Comparison of ENCODE assay signal across 8 cellular contexts in genomic region chr22:20128902-20129746, GRCh38. TPM values are rescaled to one million over a fixed set of nuclear protein-coding genes. Genes with fewer than 3 reads are reported as not detected.
DNase-seq lines count a peak whose midpoint lies in the region; ATAC-seq and TF ChIP-seq lines count a peak whose summit lies in the region.

No MANE protein-coding gene starts in this region.

- no peak for ATAC-seq in natural killer cell
- ATAC-seq in natural killer cell treated with Interleukin-12 subunit alpha and Interleukin-12 subunit beta and Interleukin-15 and Interleukin-18, amount 100 ng/mL, for 72 hours: no peak
- ATAC-seq in activated naive CD8-positive, alpha-beta T cell treated with anti-CD3 and anti-CD28 coated beads, Interleukin-2, amount 50 U/mL, for 24 hours: peak; percentile 29
- peak; percentile 43 to 63 (median 58) for ATAC-seq in right lobe of liver
- ATAC-seq in lower lobe of right lung: no peak

- no peaks in the 10 kb centered on the region for H3K27me3 ChIP-seq in right lobe of liver
- H3K27me3 ChIP-seq in lower lobe of right lung (ENCODE audit: low read depth): no peaks in the 10 kb centered on the region
- H3K27me3 ChIP-seq in tibial artery: no peaks in the 10 kb centered on the region

- CTCF ChIA-PET in RWPE1 (lab: Yijun Ruan, JAX): interaction anchor here (0.6 kb wide), 1 partner anchor 174 kb away, joined by 3 read pairs; no protein-coding TSS in a partner anchor

- H3K9me3 Mint-ChIP-seq in natural killer cell: no peaks in the 10 kb centered on the region
- no peaks in the 10 kb centered on the region for H3K9me3 Mint-ChIP-seq in natural killer cell treated with Interleukin-12 subunit alpha and Interleukin-12 subunit beta and Interleukin-15 and Interleukin-18, amount 100 ng/mL, for 72 hours
- no peaks in the 10 kb centered on the region for H3K9me3 Mint-ChIP-seq in activated naive CD8-positive, alpha-beta T cell treated with anti-CD3 and anti-CD28 coated beads, Interleukin-2, amount 50 U/mL, for 24 hours

- H3K27me3 Mint-ChIP-seq in natural killer cell (ENCODE audit: low read depth in 2 of 2): no peaks in the 10 kb centered on the region
- H3K27me3 Mint-ChIP-seq in natural killer cell treated with Interleukin-12 subunit alpha and Interleukin-12 subunit beta and Interleukin-15 and Interleukin-18, amount 100 ng/mL, for 72 hours: no peaks in the 10 kb centered on the region
- H3K27me3 Mint-ChIP-seq in activated naive CD8-positive, alpha-beta T cell treated with anti-CD3 and anti-CD28 coated beads, Interleukin-2, amount 50 U/mL, for 24 hours: no peaks in the 10 kb centered on the region

- H3K4me1 Mint-ChIP-seq in natural killer cell: peaks cover 2 to 27% of the 10 kb centered on the region in 2 donors
- peaks cover 0 to 7% of the 10 kb centered on the region in 2 donors for H3K4me1 Mint-ChIP-seq in natural killer cell treated with Interleukin-12 subunit alpha and Interleukin-12 subunit beta and Interleukin-15 and Interleukin-18, amount 100 ng/mL, for 72 hours (ENCODE audit: low read depth in 2 of 2)
- H3K4me1 Mint-ChIP-seq in activated naive CD8-positive, alpha-beta T cell treated with anti-CD3 and anti-CD28 coated beads, Interleukin-2, amount 50 U/mL, for 24 hours: peaks cover 37% of the 10 kb centered on the region

- POLR2A ChIA-PET in RWPE1 (lab: Yijun Ruan, JAX; ENCODE audit: low non-redundant PET): no interaction called here

- intact Hi-C loops in natural killer cell (cut with micrococcal nuclease): loop anchor here (5.0 kb wide), 1 partner anchor 157 kb away; no protein-coding TSS in a partner anchor
- intact Hi-C loops in right lobe of liver (cut with DNase I): no loop called here
- intact Hi-C loops in lower lobe of right lung (cut with DNase I): no loop called here
- intact Hi-C loops in tibial artery (cut with DNase I; ENCODE audit: low total_unique reads): no loop called here

- H3K4me3 Mint-ChIP-seq in natural killer cell: peak overlapping the region; percentile 53
- H3K4me3 Mint-ChIP-seq in natural killer cell treated with Interleukin-12 subunit alpha and Interleukin-12 subunit beta and Interleukin-15 and Interleukin-18, amount 100 ng/mL, for 72 hours: no peak overlapping the region
- H3K4me3 Mint-ChIP-seq in activated naive CD8-positive, alpha-beta T cell treated with anti-CD3 and anti-CD28 coated beads, Interleukin-2, amount 50 U/mL, for 24 hours: no peak overlapping the region

- WGBS in right lobe of liver (ENCODE audit: insufficient coverage, low coverage, low lambda C conversion rate, missing lambda C conversion rate): 0% methylated on average over 6 of the region's 18 CpGs

- H3K36me3 ChIP-seq in right lobe of liver (no peaks in the 10 kb centered on the region), lower lobe of right lung (peaks cover 33% of the 10 kb centered on the region), tibial artery (peaks cover 19 to 38% (median 23%) of the 10 kb centered on the region in 3 donors)

- H3K4me1 ChIP-seq in right lobe of liver: peaks cover 0 to 52% (median 27%) of the 10 kb centered on the region in 4 donors
- peaks cover 25% of the 10 kb centered on the region for H3K4me1 ChIP-seq in lower lobe of right lung
- peaks cover 0 to 42% (median 28%) of the 10 kb centered on the region in 4 donors for H3K4me1 ChIP-seq in tibial artery

- H3K9me3 ChIP-seq in right lobe of liver (no peaks in the 10 kb centered on the region), lower lobe of right lung (no peaks in the 10 kb centered on the region), tibial artery (no peaks in the 10 kb centered on the region)

- no peaks in the 10 kb centered on the region for H3K36me3 Mint-ChIP-seq in natural killer cell
- no peaks in the 10 kb centered on the region for H3K36me3 Mint-ChIP-seq in natural killer cell treated with Interleukin-12 subunit alpha and Interleukin-12 subunit beta and Interleukin-15 and Interleukin-18, amount 100 ng/mL, for 72 hours
- peaks cover 21% of the 10 kb centered on the region for H3K36me3 Mint-ChIP-seq in activated naive CD8-positive, alpha-beta T cell treated with anti-CD3 and anti-CD28 coated beads, Interleukin-2, amount 50 U/mL, for 24 hours (ENCODE audit: low read depth)

- DNase-seq in natural killer cell (no peak), RWPE1 (ENCODE audit: low spot score) (no peak), right lobe of liver (peak; percentile 65 to 90 (median 90)), lower lobe of right lung (no peak), NOMO-1 treated with dmso at 0.1 percent for 144 hours (lab: John Stamatoyannopoulos, UW; ENCODE audit: unreplicated experiment) (no peak), tibial artery (no peak)
- DNase-seq in natural killer cell treated with Interleukin-12 subunit alpha and Interleukin-12 subunit beta and Interleukin-15 and Interleukin-18, amount 100 ng/mL, for 72 hours (ENCODE audit: low spot score): no peak
- peak; percentile 57 for DNase-seq in activated naive CD8-positive, alpha-beta T cell treated with anti-CD3 and anti-CD28 coated beads, Interleukin-2, amount 50 U/mL, for 24 hours

- H3K27ac ChIP-seq in RWPE1 (peak overlapping the region; percentile 86), right lobe of liver (peak overlapping the region in 2 of 3 donors; percentile 39 to 58), lower lobe of right lung (no peak overlapping the region), tibial artery (peak overlapping the region in 1 of 2 donors; percentile 89)

- H3K27ac Mint-ChIP-seq in natural killer cell: no peak overlapping the region
- no peak overlapping the region for H3K27ac Mint-ChIP-seq in natural killer cell treated with Interleukin-12 subunit alpha and Interleukin-12 subunit beta and Interleukin-15 and Interleukin-18, amount 100 ng/mL, for 72 hours
- H3K27ac Mint-ChIP-seq in activated naive CD8-positive, alpha-beta T cell treated with anti-CD3 and anti-CD28 coated beads, Interleukin-2, amount 50 U/mL, for 24 hours: no peak overlapping the region

- TF ChIP-seq CTCF in natural killer cell (IDR thresholded peaks at IDR 0.05) (peak; percentile 12), RWPE1 (conservative IDR thresholded peaks at IDR 0.05; ENCODE audit: low read depth) (0 out of 2 replicates have a peak, but pooled peaks have one; percentile 14), right lobe of liver (IDR thresholded peaks at IDR 0.05) (peak; percentile 44 to 59 (median 50)), lower lobe of right lung (IDR thresholded peaks at IDR 0.05) (no peak), tibial artery (IDR thresholded peaks at IDR 0.05) (no peak)

- no peak for TF ChIP-seq POLR2A in right lobe of liver (IDR thresholded peaks at IDR 0.05)

- H3K4me3 ChIP-seq in right lobe of liver: no peak overlapping the region
- no peak overlapping the region for H3K4me3 ChIP-seq in lower lobe of right lung
- H3K4me3 ChIP-seq in tibial artery: no peak overlapping the region

RNA-seq across cellular contexts. Expression of gene ZDHHC8, which starts 2.5 kb away (rescaled TPM):
- total RNA-seq in natural killer cell (10 to 100 TPM; 64.0 to 75.6 (median 65.3) TPM), right lobe of liver (10 to 100 TPM; 11.4 to 39.0 (median 28.7) TPM), lower lobe of right lung (77.2 TPM)
- 100 to 1,000 TPM in 1 of 2 donors, 10 to 100 TPM in 1; 53.9 to 124 TPM for total RNA-seq in natural killer cell treated with Interleukin-12 subunit alpha and Interleukin-12 subunit beta and Interleukin-15 and Interleukin-18, amount 100 ng/mL, for 72 hours

RNA-seq across cellular contexts. Expression of gene TRMT2A, which starts 12.1 kb away (rescaled TPM):
- 100 to 1,000 TPM in 1 of 3 donors, 10 to 100 TPM in 2; 86.4 to 104 (median 86.5) TPM for total RNA-seq in natural killer cell
- total RNA-seq in natural killer cell treated with Interleukin-12 subunit alpha and Interleukin-12 subunit beta and Interleukin-15 and Interleukin-18, amount 100 ng/mL, for 72 hours: 100 to 1,000 TPM; 107 to 166 TPM
- total RNA-seq in right lobe of liver: 10 to 100 TPM; 26.9 to 54.6 (median 29.1) TPM
- total RNA-seq in lower lobe of right lung: 70.4 TPM

RNA-seq across cellular contexts. Expression of gene RANBP1, which starts 13.2 kb away (rescaled TPM):
- total RNA-seq in natural killer cell (10 to 100 TPM; 54.0 to 61.0 (median 56.3) TPM), right lobe of liver (100 to 1,000 TPM in 2 of 6 experiments, 10 to 100 TPM in 4; 39.5 to 224 (median 52.2) TPM), lower lobe of right lung (58.3 TPM)
- 100 to 1,000 TPM; 236 to 499 TPM for total RNA-seq in natural killer cell treated with Interleukin-12 subunit alpha and Interleukin-12 subunit beta and Interleukin-15 and Interleukin-18, amount 100 ng/mL, for 72 hours

RNA-seq across cellular contexts. Expression of gene CCDC188, which starts 21.7 kb away (rescaled TPM):
- total RNA-seq in natural killer cell: under 1 TPM in 1 of 3 donors, not detected in 2; 0.64 TPM
- total RNA-seq in natural killer cell treated with Interleukin-12 subunit alpha and Interleukin-12 subunit beta and Interleukin-15 and Interleukin-18, amount 100 ng/mL, for 72 hours: under 1 TPM in 1 of 2 donors, not detected in 1; 0.36 TPM
- total RNA-seq in right lobe of liver: not detected
- 0.77 TPM for total RNA-seq in lower lobe of right lung

RNA-seq across cellular contexts. Expression of gene DGCR8, which starts 49.1 kb away (rescaled TPM):
- 10 to 100 TPM; 45.3 to 64.7 (median 64.0) TPM for total RNA-seq in natural killer cell
- 10 to 100 TPM; 60.1 to 89.5 TPM for total RNA-seq in natural killer cell treated with Interleukin-12 subunit alpha and Interleukin-12 subunit beta and Interleukin-15 and Interleukin-18, amount 100 ng/mL, for 72 hours
- total RNA-seq in right lobe of liver: 10 to 100 TPM; 11.4 to 27.2 (median 16.1) TPM
- 29.5 TPM for total RNA-seq in lower lobe of right lung

Comparison
In these comparisons a context has a peak if more than half of its experiments do, and no peak if none do; other contexts are left out.
1. ATAC-seq: peak in activated naive CD8-positive, alpha-beta T cell treated with anti-CD3 and anti-CD28 coated beads, Interleukin-2, amount 50 U/mL, for 24 hours (single experiment) and right lobe of liver (4 of 4); none in natural killer cell (0 of 3), natural killer cell treated with Interleukin-12 subunit alpha and Interleukin-12 subunit beta and Interleukin-15 and Interleukin-18, amount 100 ng/mL, for 72 hours (0 of 2) and lower lobe of right lung (0 of 2).
2. DNase-seq: peak in activated naive CD8-positive, alpha-beta T cell treated with anti-CD3 and anti-CD28 coated beads, Interleukin-2, amount 50 U/mL, for 24 hours (single experiment) and right lobe of liver (3 of 3); none in natural killer cell (single experiment), natural killer cell treated with Interleukin-12 subunit alpha and Interleukin-12 subunit beta and Interleukin-15 and Interleukin-18, amount 100 ng/mL, for 72 hours (single experiment), RWPE1 (single experiment), lower lobe of right lung (single experiment), NOMO-1 treated with dmso at 0.1 percent for 144 hours (single experiment) and tibial artery (0 of 2).
3. CTCF ChIP-seq: peak in natural killer cell (single experiment), RWPE1 (single experiment) and right lobe of liver (4 of 4); none in lower lobe of right lung (single experiment) and tibial artery (0 of 2).